9 cellular contexts compared by ENCODE assay signal in the genomic region with DNA sequence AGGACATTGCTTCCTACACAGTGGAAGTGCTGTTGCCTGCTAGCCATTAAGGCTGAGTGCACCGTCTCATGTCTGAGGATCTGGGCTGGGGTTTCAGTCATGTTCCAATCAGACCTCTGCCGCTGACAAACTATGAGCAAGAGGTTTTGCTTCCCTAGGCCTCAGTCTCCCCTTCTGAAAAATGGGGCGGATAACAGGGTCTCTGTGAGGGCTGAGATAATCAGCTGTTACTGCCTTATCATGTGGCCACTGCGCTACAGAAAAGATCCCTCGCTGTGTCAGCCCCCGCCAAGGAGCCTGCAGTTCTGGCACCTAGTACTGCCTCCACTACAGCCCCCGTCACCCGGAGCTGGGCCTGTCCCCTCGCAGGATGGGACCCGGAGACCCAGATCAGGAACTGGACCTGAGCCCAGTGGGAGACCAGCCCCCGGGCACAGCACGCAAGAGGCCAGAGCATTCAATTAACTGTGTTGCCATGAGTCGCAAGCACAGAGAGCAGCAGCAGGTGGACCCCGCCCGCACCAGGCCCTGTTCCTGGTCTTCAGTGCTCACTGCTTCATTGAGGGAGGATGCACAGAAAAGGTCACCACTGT. TPM values are rescaled to one million over a fixed set of nuclear protein-coding genes. Genes with fewer than 3 reads are reported as not detected.
DNase-seq lines count a peak whose midpoint lies in the region; ATAC-seq and TF ChIP-seq lines count a peak whose summit lies in the region.
"Had no signal": no experiment of that assay in that cellular context is flagged by ENCODE, and none has a peak within 500 bp of the region (broad histone marks: within the 10 kb centered on the region; RNA-seq: fewer than 3 reads in every experiment).

No MANE protein-coding gene starts in this region.

- CTCF ChIA-PET in CD4-positive, alpha-beta T cell (lab: Charles Lee) = no interaction called here

- no peaks in the 10 kb centered on the region for H3K9me3 ChIP-seq in CD4-positive, alpha-beta T cell (ENCODE audit: control insufficient read depth, low read length)
- no peaks in the 10 kb centered on the region for H3K9me3 ChIP-seq in OCI-LY1 (ENCODE audit: low read length)
- no peaks in the 10 kb centered on the region for H3K9me3 ChIP-seq in neutrophil

- no peaks in the 10 kb centered on the region for H3K27me3 Mint-ChIP-seq in CD4-positive, alpha-beta T cell

- POLR2A ChIA-PET in CD4-positive, alpha-beta T cell (lab: Charles Lee) = interaction anchor here (0.9 to 4.4 kb wide), 3 partner anchors 15 to 57 kb away, joined by 3 to 75 read pairs (median 14); a partner anchor contains a TSS

- no peak overlapping the region for H2AFZ ChIP-seq in OCI-LY1 (ENCODE audit: low read length)

- peaks cover 16% of the 10 kb centered on the region for H3K36me3 ChIP-seq in OCI-LY1 (ENCODE audit: insufficient read depth, low read length)
- H3K36me3 ChIP-seq in neutrophil = no peaks in the 10 kb centered on the region

- H3K9me3 Mint-ChIP-seq in CD4-positive, alpha-beta T cell = no peaks in the 10 kb centered on the region

- no peaks in the 10 kb centered on the region for H3K9me2 ChIP-seq in OCI-LY1 (ENCODE audit: low read depth, low read length)

- H3K4me1 ChIP-seq in OCI-LY1 (ENCODE audit: insufficient read depth, low read length, severe bottlenecking) = peaks cover 46% of the 10 kb centered on the region
- peaks cover 42 to 44% of the 10 kb centered on the region in 2 experiments for H3K4me1 ChIP-seq in neutrophil (ENCODE audit: control insufficient read depth in 1 of 2, insufficient read depth in 1 of 2, low read depth in 1 of 2, low read length in 1 of 2)

- no peak for TF ChIP-seq CTCF in CD4-positive, alpha-beta T cell (IDR thresholded peaks at IDR 0.05)
- no peak for TF ChIP-seq CTCF in OCI-LY1 (IDR thresholded peaks at IDR 0.05; ENCODE audit: low read length)
- TF ChIP-seq CTCF in neutrophil (IDR thresholded peaks at IDR 0.05) = no peak

- H3K4me1 Mint-ChIP-seq in CD4-positive, alpha-beta T cell (ENCODE audit: low read depth) = peaks cover 36% of the 10 kb centered on the region

- H3K9ac ChIP-seq in OCI-LY1 (ENCODE audit: low read length) = peak overlapping the region; percentile 51

- peaks cover 17% of the 10 kb centered on the region for H3K36me3 Mint-ChIP-seq in CD4-positive, alpha-beta T cell (ENCODE audit: low read depth)

- H3K4me3 ChIP-seq in OCI-LY1 (ENCODE audit: low read depth, low read length, poor library complexity, severe bottlenecking) (peak overlapping the region; percentile 53), neutrophil (ENCODE audit: low read depth in 1 of 2, low read length in 1 of 2) (peak overlapping the region; percentile 79 to 87)

- H3K4me2 ChIP-seq in OCI-LY1 (ENCODE audit: low read length) = peak overlapping the region; percentile 55

- ATAC-seq in CD4-positive, alpha-beta T cell (ENCODE audit: poor library complexity) = no peak
- ATAC-seq in HG02642 (IDR thresholded peaks at IDR 0.05; ENCODE audit: poor library complexity, unreplicated experiment) (no peak), GM21723 (IDR thresholded peaks at IDR 0.05; ENCODE audit: unreplicated experiment) (no peak), GM21360 (IDR thresholded peaks at IDR 0.05; ENCODE audit: unreplicated experiment) (no peak)

- H3K27ac ChIP-seq in CD4-positive, alpha-beta T cell (ENCODE audit: low read depth, low read length) = peak overlapping the region; percentile 68
- H3K27ac ChIP-seq in OCI-LY1 (ENCODE audit: low read depth, low read length, poor library complexity, severe bottlenecking) (peak overlapping the region; percentile 79), neutrophil (peak overlapping the region; percentile 91)

- intact Hi-C loops in CD4-positive, alpha-beta T cell (cut with DNase I, micrococcal nuclease) = loop anchor here in 1 of 2 experiments (10.0 kb wide), 1 partner anchor 1236 kb away; a partner anchor contains a TSS

- no peak for DNase-seq in CD4-positive, alpha-beta T cell
- DNase-seq in erythroblast (lab: John Stamatoyannopoulos, UW) (peak; percentile 72 to 80), HuH-7.5 (ENCODE audit: low spot score) (no peak)
- DNase-seq: NCI-H345 had no signal

- H3K4me3 Mint-ChIP-seq in CD4-positive, alpha-beta T cell = peak overlapping the region; percentile 78

- H3K79me2 ChIP-seq in OCI-LY1 (ENCODE audit: insufficient read depth, low read length) = peaks cover 11% of the 10 kb centered on the region

- H3K27ac Mint-ChIP-seq in CD4-positive, alpha-beta T cell = no peak overlapping the region

- no peaks in the 10 kb centered on the region for H3K27me3 ChIP-seq in CD4-positive, alpha-beta T cell (ENCODE audit: control insufficient read depth, insufficient read depth, low read length)
- H3K27me3 ChIP-seq in OCI-LY1 (ENCODE audit: insufficient read depth, low read length) = no peaks in the 10 kb centered on the region
- no peaks in the 10 kb centered on the region for H3K27me3 ChIP-seq in neutrophil

- H3F3A ChIP-seq in OCI-LY1 (ENCODE audit: insufficient read depth, low read length) = no peaks in the 10 kb centered on the region

- no peaks in the 10 kb centered on the region for H4K20me1 ChIP-seq in OCI-LY1 (ENCODE audit: insufficient read depth, low read length)

- TF ChIP-seq POLR2A in erythroblast (IDR thresholded peaks at IDR 0.05; ENCODE audit: low read length) = no peak

RNA-seq across cellular contexts. Expression of a gene that starts 3.0 kb away (rescaled TPM):
- 10 to 100 TPM; 96.1 to 98.1 TPM for total RNA-seq in CD4-positive, alpha-beta T cell

RNA-seq across cellular contexts. Expression of a gene that starts 6.8 kb away (rescaled TPM):
- total RNA-seq in CD4-positive, alpha-beta T cell = 10 to 100 TPM; 15.1 to 15.8 TPM

RNA-seq across cellular contexts. Expression of a gene that starts 7.1 kb away (rescaled TPM):
- total RNA-seq in CD4-positive, alpha-beta T cell = 10 to 100 TPM; 35.5 to 35.8 TPM

RNA-seq across cellular contexts. Expression of a gene that starts 19.4 kb away (rescaled TPM):
- 100 to 1,000 TPM; 127 to 134 TPM for total RNA-seq in CD4-positive, alpha-beta T cell

RNA-seq across cellular contexts. Expression of a gene that starts 26.3 kb away (rescaled TPM):
- 1 to 10 TPM; 4.7 to 5.4 TPM for total RNA-seq in CD4-positive, alpha-beta T cell

Comparison
In these comparisons a context has a peak if more than half of its experiments do, and no peak if none do; other contexts are left out.
1. DNase-seq: peak in erythroblast (2 of 2); none in CD4-positive, alpha-beta T cell (0 of 10) and HuH-7.5 (single experiment).
2. Peak in every context shown above with its lines, with median percentiles within 50 percentile points of each other: H3K27ac ChIP-seq.